ENCODE assay signal across 8 cellular contexts in the genomic region with DNA sequence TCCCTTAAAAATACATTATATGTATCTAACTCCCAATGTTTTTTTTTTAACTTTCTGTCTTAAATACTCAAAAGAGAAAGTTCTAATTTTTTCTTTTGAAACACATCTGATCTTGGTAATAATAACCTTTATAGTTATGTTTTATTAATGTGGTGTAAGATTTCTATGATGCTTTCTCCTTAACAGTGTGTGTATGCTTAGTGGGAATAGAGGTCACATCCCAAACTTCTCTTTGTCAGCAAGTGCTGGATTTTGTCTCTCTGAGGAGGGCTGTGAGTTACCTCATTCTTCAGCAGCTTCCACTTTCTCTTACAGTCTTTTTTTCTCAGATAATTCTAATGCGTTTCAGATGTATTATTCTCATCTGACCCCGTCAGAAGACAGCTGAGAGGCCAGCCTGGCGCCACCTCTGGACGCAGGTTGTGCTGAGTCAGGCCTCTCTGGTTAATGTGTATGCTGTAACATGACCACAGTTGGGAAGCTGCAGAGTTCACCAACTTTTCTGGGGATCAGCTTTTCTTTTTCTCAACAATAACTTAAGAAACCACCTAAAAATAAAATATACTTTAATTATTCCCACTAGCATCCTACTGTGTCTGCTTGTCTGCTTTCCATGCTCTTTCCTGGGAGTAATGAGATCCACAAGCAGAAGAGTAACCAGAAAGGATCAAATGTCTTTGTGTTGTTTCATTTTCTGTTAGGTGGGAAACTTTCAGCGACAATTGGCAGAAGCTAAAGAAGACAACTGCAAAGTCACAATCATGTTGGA.
DNase-seq lines count a peak whose midpoint lies in the region; ATAC-seq and TF ChIP-seq lines count a peak whose summit lies in the region.

No MANE protein-coding gene starts in this region.

- DNase-seq in GM06990 (ENCODE audit: extremely low read depth, insufficient read length) (no peak), brain microvascular endothelial cell (peak; percentile 48), nephron progenitor cell (peak; percentile 47), NCI-H1694 treated with DMSO at 0.1 percent for 48 hours (lab: John Stamatoyannopoulos, UW) (no peak), SIG-M5 treated with dmso at 0.1 percent for 504 hours (lab: John Stamatoyannopoulos, UW; ENCODE audit: unreplicated experiment) (no peak), D341Med (ENCODE audit: low spot score) (no peak)

- H3K27ac Mint-ChIP-seq in nephron progenitor cell = peak overlapping the region; percentile 95

- H3K4me3 ChIP-seq in GM06990 (replicated peaks; ENCODE audit: low read depth, low read length) (no peak overlapping the region), brain microvascular endothelial cell (ENCODE audit: low read depth, low read length) (no peak overlapping the region)

- H3K27ac ChIP-seq in brain microvascular endothelial cell = no peak overlapping the region

- no peaks in the 10 kb centered on the region for H3K36me3 ChIP-seq in GM06990 (ENCODE audit: control insufficient read depth, insufficient read depth, low read length)
- H3K36me3 ChIP-seq in brain microvascular endothelial cell (replicated peaks) = no peaks in the 10 kb centered on the region

- peaks cover 35% of the 10 kb centered on the region for H3K36me3 Mint-ChIP-seq in nephron progenitor cell (ENCODE audit: low read depth)

- H3K4me3 Mint-ChIP-seq in nephron progenitor cell = peak overlapping the region; percentile 28

- ATAC-seq in HG03196 (IDR thresholded peaks at IDR 0.05; ENCODE audit: unreplicated experiment) (peak; percentile 69), HG03280 (IDR thresholded peaks at IDR 0.05; ENCODE audit: unreplicated experiment) (no peak)

- in situ Hi-C loops in brain microvascular endothelial cell (cut with HindIII; ENCODE audit: low pct_ligation_motif_present, low sequenced_read_pairs) = no loop called here

- TF ChIP-seq CTCF in GM06990 (IDR thresholded peaks at IDR 0.05; ENCODE audit: insufficient read depth, low read length, poor library complexity, severe bottlenecking) (peak; percentile 28), brain microvascular endothelial cell (IDR thresholded peaks at IDR 0.05; ENCODE audit: low read depth, low read length, missing control alignments) (peak; percentile 45), nephron progenitor cell (IDR thresholded peaks at IDR 0.05) (peak; percentile 10)

- H3K9me3 Mint-ChIP-seq in nephron progenitor cell = no peaks in the 10 kb centered on the region

- H3K27me3 ChIP-seq in GM06990 (replicated peaks; ENCODE audit: control insufficient read depth, insufficient read depth, low read length) (no peaks in the 10 kb centered on the region), brain microvascular endothelial cell (replicated peaks) (no peaks in the 10 kb centered on the region)

- no peaks in the 10 kb centered on the region for H3K27me3 Mint-ChIP-seq in nephron progenitor cell (ENCODE audit: low read depth, poor library complexity)

- H3K4me1 Mint-ChIP-seq in nephron progenitor cell = peaks cover 18% of the 10 kb centered on the region

Comparison
In these comparisons a context has a peak if more than half of its experiments do, and no peak if none do; other contexts are left out.
1. DNase-seq: peak in brain microvascular endothelial cell (single experiment) and nephron progenitor cell (single experiment); none in GM06990 (single experiment), NCI-H1694 treated with DMSO at 0.1 percent for 48 hours (single experiment), SIG-M5 treated with dmso at 0.1 percent for 504 hours (single experiment) and D341Med (single experiment).
2. Peak in every context shown above with its lines, with median percentiles within 50 percentile points of each other: CTCF ChIP-seq.